In the genomic region with DNA sequence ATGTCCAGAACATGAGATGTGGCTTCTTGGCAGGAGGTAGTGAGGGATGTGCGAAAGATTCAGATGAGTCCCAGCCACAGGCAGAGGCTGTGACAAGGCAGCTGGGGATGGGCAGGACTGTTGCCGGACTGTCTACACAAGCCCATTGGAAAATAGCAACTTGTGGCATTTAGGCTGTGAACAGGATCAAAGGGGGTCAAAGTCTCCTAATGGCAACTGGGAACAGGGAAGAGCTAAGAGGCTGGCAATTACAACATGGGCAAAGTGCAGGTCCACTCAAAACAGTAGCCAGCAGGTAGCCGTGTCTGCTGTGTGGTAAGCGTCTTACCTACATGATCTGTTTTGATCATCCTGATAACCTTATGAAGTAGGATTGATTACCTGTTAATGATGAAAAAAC, we compare ENCODE assay signal across 1 cellular context.
TF ChIP-seq lines count a peak whose summit lies in the region.

No MANE protein-coding gene starts in this region.

TF ChIP-seq in liver, 16 proteins besides CTCF, POLR2A, EP300 and RAD21 (continued from another document):
- TF ChIP-seq, protein P1, sequence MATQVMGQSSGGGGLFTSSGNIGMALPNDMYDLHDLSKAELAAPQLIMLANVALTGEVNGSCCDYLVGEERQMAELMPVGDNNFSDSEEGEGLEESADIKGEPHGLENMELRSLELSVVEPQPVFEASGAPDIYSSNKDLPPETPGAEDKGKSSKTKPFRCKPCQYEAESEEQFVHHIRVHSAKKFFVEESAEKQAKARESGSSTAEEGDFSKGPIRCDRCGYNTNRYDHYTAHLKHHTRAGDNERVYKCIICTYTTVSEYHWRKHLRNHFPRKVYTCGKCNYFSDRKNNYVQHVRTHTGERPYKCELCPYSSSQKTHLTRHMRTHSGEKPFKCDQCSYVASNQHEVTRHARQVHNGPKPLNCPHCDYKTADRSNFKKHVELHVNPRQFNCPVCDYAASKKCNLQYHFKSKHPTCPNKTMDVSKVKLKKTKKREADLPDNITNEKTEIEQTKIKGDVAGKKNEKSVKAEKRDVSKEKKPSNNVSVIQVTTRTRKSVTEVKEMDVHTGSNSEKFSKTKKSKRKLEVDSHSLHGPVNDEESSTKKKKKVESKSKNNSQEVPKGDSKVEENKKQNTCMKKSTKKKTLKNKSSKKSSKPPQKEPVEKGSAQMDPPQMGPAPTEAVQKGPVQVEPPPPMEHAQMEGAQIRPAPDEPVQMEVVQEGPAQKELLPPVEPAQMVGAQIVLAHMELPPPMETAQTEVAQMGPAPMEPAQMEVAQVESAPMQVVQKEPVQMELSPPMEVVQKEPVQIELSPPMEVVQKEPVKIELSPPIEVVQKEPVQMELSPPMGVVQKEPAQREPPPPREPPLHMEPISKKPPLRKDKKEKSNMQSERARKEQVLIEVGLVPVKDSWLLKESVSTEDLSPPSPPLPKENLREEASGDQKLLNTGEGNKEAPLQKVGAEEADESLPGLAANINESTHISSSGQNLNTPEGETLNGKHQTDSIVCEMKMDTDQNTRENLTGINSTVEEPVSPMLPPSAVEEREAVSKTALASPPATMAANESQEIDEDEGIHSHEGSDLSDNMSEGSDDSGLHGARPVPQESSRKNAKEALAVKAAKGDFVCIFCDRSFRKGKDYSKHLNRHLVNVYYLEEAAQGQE (IDR thresholded peaks at IDR 0.05): peak; percentile 61
- TF ChIP-seq SP1 (IDR thresholded peaks at IDR 0.05): peak; percentile 86
- TF ChIP-seq FOXA1 (IDR thresholded peaks at IDR 0.05): peak; percentile 39
- no peak for TF ChIP-seq EGR1 (IDR thresholded peaks at IDR 0.05; ENCODE audit: low read depth in 2 of 2)
- peak; percentile 34 to 58 for TF ChIP-seq JUND (IDR thresholded peaks at IDR 0.05)
- TF ChIP-seq RXRA (IDR thresholded peaks at IDR 0.05): peak; percentile 72 to 76
- peak; percentile 29 for TF ChIP-seq MAX (IDR thresholded peaks at IDR 0.05)
- no peak for TF ChIP-seq NR2F2 (IDR thresholded peaks at IDR 0.05)
- TF ChIP-seq TAF1 (conservative IDR thresholded peaks at IDR 0.05): no peak
